In the genomic region with DNA sequence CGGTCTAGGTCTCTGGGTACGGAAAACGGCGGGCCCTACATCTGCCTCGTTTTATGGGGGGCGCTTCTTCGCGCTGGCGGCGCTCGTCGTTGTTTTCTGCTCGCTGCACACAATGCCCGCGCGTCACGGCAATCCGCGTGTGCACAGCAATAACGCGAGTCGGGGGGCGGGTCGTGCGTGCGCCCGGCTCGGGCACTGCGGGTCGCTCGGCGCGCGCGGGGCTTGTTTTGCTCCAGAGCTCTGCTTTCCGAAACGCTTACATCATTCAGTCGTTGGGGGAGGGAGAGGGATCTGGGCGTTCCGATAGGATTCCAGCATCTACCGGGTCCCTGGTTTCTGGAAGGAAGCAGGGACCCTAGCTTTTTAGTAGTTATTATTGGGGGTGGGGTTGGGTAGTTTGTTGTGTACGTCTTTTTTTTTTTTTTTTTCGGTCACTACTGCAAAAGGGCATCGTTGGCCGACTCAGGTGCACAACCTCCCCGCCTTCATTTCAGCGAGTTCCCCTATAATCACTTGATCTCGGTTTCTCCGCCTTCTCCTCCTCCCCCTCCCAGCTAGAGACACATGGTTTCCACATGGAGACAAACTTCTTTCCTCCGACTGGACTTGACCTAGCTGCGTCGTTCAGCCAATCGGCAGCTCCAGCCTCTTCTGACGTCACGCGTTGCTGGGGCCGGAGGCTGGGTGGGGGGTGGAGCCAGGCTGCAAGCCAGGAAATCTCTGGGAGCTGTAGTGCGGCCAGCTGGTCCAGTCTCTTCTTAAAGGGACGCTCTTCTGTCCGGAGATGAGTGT, we compare ENCODE assay signal across 8 cellular contexts. TPM values are rescaled to one million over a fixed set of nuclear protein-coding genes. Genes with fewer than 3 reads are reported as not detected.
DNase-seq lines count a peak whose midpoint lies in the region; ATAC-seq lines count a peak whose summit lies in the region.

No MANE protein-coding gene starts in this region.

- no peak overlapping the region for H2AK5ac ChIP-seq in neuronal stem cell (ENCODE audit: low read depth, low read length)

- H3K4me3 ChIP-seq in SK-N-MC (peak overlapping the region; percentile 88), neuronal stem cell (ENCODE audit: low read length in 2 of 2) (peak overlapping the region; percentile 67 to 81)

- H3K36me3 ChIP-seq in SK-N-MC (ENCODE audit: insufficient read depth, low read length) = no peaks in the 10 kb centered on the region
- no peaks in the 10 kb centered on the region for H3K36me3 ChIP-seq in neuronal stem cell (replicated peaks in 1 of 2; ENCODE audit: control insufficient read depth in 2 of 2, insufficient read depth in 2 of 2, low read length in 2 of 2)

- peak overlapping the region; percentile 94 for H3K27ac ChIP-seq in SK-N-MC
- no peak overlapping the region for H3K27ac ChIP-seq in neuronal stem cell (replicated peaks; ENCODE audit: low read length)

- no peak overlapping the region for H4K91ac ChIP-seq in neuronal stem cell (ENCODE audit: low read depth, low read length, poor library complexity)

- peak overlapping the region; percentile 79 for H2AFZ ChIP-seq in neuronal stem cell (ENCODE audit: low read length)

- no peak overlapping the region for H2BK12ac ChIP-seq in neuronal stem cell (ENCODE audit: low read length)

- peak overlapping the region; percentile 65 for H3K23ac ChIP-seq in neuronal stem cell (ENCODE audit: low read depth, low read length, poor library complexity)

- H3K14ac ChIP-seq in neuronal stem cell (ENCODE audit: low read length) = no peak overlapping the region

- ATAC-seq in HG02610 (IDR thresholded peaks at IDR 0.05; ENCODE audit: unreplicated experiment) = peak; percentile 83

- DNase-seq in GM04503 (ENCODE audit: low read depth) = peak; percentile 91
- peak; percentile 88 for DNase-seq in NCI-H1092 (lab: John Stamatoyannopoulos, UW)
- peak; percentile 82 for DNase-seq in SK-N-MC (ENCODE audit: low read depth, low spot score)
- DNase-seq in activated naive CD4-positive, alpha-beta T cell treated with anti-CD3 and anti-CD28 coated beads, Interleukin-2, amount 50 U/mL, for 16 hours = peak; percentile 91
- peak; percentile 98 for DNase-seq in germinal center (ENCODE audit: low spot score)
- DNase-seq in neuronal stem cell (ENCODE audit: low spot score) = peak; percentile 90
- DNase-seq in stromal cell of bone marrow (ENCODE audit: low read depth) = peak; percentile 97

- peaks cover 2% of the 10 kb centered on the region for H3K79me1 ChIP-seq in neuronal stem cell (ENCODE audit: low read depth, low read length)

- peak overlapping the region; percentile 85 for H3K18ac ChIP-seq in neuronal stem cell (ENCODE audit: low read length)

- peaks cover 0 to 15% (median 0%) of the 10 kb centered on the region in 3 experiments for H3K27me3 ChIP-seq in neuronal stem cell (ENCODE audit: control insufficient read depth in 3 of 3, insufficient read depth in 3 of 3, low read depth in 1 of 3, low read length in 3 of 3)

- H2BK5ac ChIP-seq in neuronal stem cell (ENCODE audit: low read length) = no peak overlapping the region

- H3K4me1 ChIP-seq in neuronal stem cell (ENCODE audit: control insufficient read depth in 2 of 2, insufficient read depth in 1 of 2, low read depth in 1 of 2, low read length in 2 of 2) = peaks cover 7 to 16% of the 10 kb centered on the region in 2 donors

- WGBS in neuronal stem cell (ENCODE audit: extremely low coverage in 2 of 2, insufficient read length in 2 of 2, insufficient replicate concordance in 1 of 2), 2 donors = no CpG with 5 or more reads among the region's 60 CpGs

- peak overlapping the region; percentile 89 for H3K9ac ChIP-seq in SK-N-MC (ENCODE audit: insufficient read length)
- H3K9ac ChIP-seq in neuronal stem cell (ENCODE audit: low read depth, low read length, poor library complexity) = peak overlapping the region; percentile 85

- H4K8ac ChIP-seq in neuronal stem cell (ENCODE audit: low read depth, low read length) = no peak overlapping the region

- no peak overlapping the region for H2BK120ac ChIP-seq in neuronal stem cell (ENCODE audit: low read depth, low read length)

- H2BK15ac ChIP-seq in neuronal stem cell (ENCODE audit: low read length) = peak overlapping the region; percentile 31

- H3K9me3 ChIP-seq in SK-N-MC (ENCODE audit: low read depth, low read length) (no peaks in the 10 kb centered on the region), neuronal stem cell (replicated peaks in 1 of 2; ENCODE audit: control insufficient read depth in 2 of 2, insufficient read depth in 1 of 2, low read depth in 1 of 2, low read length in 2 of 2) (no peaks in the 10 kb centered on the region)

- H3K4ac ChIP-seq in neuronal stem cell (ENCODE audit: low read length) = no peak overlapping the region

- peak overlapping the region; percentile 93 for H3K4me2 ChIP-seq in neuronal stem cell (ENCODE audit: insufficient read depth, low read length, poor library complexity, severe bottlenecking)

RNA-seq across cellular contexts. Expression of gene MXI1, which starts 3.5 kb away (rescaled TPM):
- 17.4 TPM for polyA plus RNA-seq in neuronal stem cell (2013, experiment 1 of 2)
- 18.5 TPM for polyA plus RNA-seq in neuronal stem cell (2013, experiment 2 of 2)
